ENCODE assay signal across 15 cellular contexts in the genomic region with DNA sequence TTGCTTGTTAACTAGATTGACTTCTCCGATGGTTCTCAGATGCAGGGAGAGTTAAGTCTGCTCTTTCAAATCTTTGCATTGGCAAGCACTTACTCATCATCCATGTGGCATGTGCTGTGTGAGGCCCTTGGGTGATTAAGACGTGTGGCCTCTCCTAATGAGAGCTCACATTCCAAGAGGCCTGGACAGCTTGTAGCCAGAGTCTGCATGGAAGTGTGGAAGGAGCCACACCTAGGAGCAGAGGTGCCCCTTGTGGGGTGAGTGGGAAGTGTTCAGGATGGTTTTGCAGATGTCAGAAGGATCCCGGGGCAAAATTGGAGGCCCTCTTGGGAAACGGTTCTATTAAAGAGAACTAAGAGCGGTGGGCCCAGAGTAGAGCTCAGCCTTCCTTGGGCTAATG.
A peak's percentile ranks its signal among the peaks of the same experiment; 100 is the strongest.
DNase-seq lines count a peak whose midpoint lies in the region; ATAC-seq and TF ChIP-seq lines count a peak whose summit lies in the region.
"Had no signal": no experiment of that assay in that cellular context is flagged by ENCODE, and none has a peak within 500 bp of the region (broad histone marks: within the 10 kb centered on the region; RNA-seq: fewer than 3 reads in every experiment).

No MANE protein-coding gene starts in this region.

- peak; percentile 22 for DNase-seq in A172 (ENCODE audit: low spot score)
- DNase-seq in H7, result peak; percentile 63
- DNase-seq in RWPE2 (ENCODE audit: low spot score), result no peak
- peak; percentile 24 for DNase-seq in iPS-NIHi11 (ENCODE audit: low spot score)
- DNase-seq in COLO668 (lab: John Stamatoyannopoulos, UW; ENCODE audit: unreplicated experiment), result no peak
- DNase-seq in NCI-H748 (lab: John Stamatoyannopoulos, UW; ENCODE audit: unreplicated experiment), result no peak
- DNase-seq in activated T-helper 2 cell treated with anti-CD3 and anti-CD28 coated beads, Interferon-gamma antibody, Interleukin-2, Interleukin-4, amounts not matched to agents 10 μg/mL and 5 μg/mL and 100 μg/mL, durations not matched to agents 14 hours and 24 hours and 36 hours (ENCODE audit: low spot score), result no peak
- DNase-seq: activated CD4-positive, alpha-beta T cell treated with anti-CD3 and anti-CD28 coated beads, Interleukin-2, amount 50 U/mL, for 48 hours; activated naive CD4-positive, alpha-beta T cell; GDM1; naive B cell; NK-92 treated with Interleukin-12 subunit alpha and Interleukin-12 subunit beta, amount 100 ng/mL, for 24 hours; T-helper 17 cell; upper lobe of left lung had no signal

- H3K27ac ChIP-seq in RWPE2 (ENCODE audit: poor library complexity, severe bottlenecking), result no peak overlapping the region
- H3K27ac ChIP-seq: upper lobe of left lung had no signal

- peak; percentile 84 for ATAC-seq in RWPE2 (ENCODE audit: low read depth)
- ATAC-seq in GM21825 (IDR thresholded peaks at IDR 0.05; ENCODE audit: unreplicated experiment), result no peak
- ATAC-seq: T-helper 17 cell had no signal

- H3K4me1 Mint-ChIP-seq in activated T-helper 2 cell treated with anti-CD3 and anti-CD28 coated beads, Interferon-gamma antibody, Interleukin-2, Interleukin-4, amounts not matched to agents 10 μg/mL and 5 μg/mL and 100 μg/mL, durations not matched to agents 14 hours and 24 hours and 36 hours (ENCODE audit: low read depth), result peaks cover 3% of the 10 kb centered on the region
- H3K4me1 Mint-ChIP-seq: T-helper 17 cell had no signal

- intact Hi-C loops in activated T-helper 2 cell treated with anti-CD3 and anti-CD28 coated beads, Interferon-gamma antibody, Interleukin-2, Interleukin-4, amounts not matched to agents 10 μg/mL and 5 μg/mL and 100 μg/mL, durations not matched to agents 14 hours and 24 hours and 36 hours (cut with micrococcal nuclease), result no loop called here

- peaks cover 16% of the 10 kb centered on the region for H3K9me3 Mint-ChIP-seq in activated T-helper 2 cell treated with anti-CD3 and anti-CD28 coated beads, Interferon-gamma antibody, Interleukin-2, Interleukin-4, amounts not matched to agents 10 μg/mL and 5 μg/mL and 100 μg/mL, durations not matched to agents 14 hours and 24 hours and 36 hours

- H3K4me1 ChIP-seq in RWPE2 (ENCODE audit: insufficient read depth, poor library complexity, severe bottlenecking), result no peaks in the 10 kb centered on the region

- H3K27me3 ChIP-seq in H7 (ENCODE audit: control insufficient read depth, insufficient read depth, low read length), result no peaks in the 10 kb centered on the region
- H3K27me3 ChIP-seq in RWPE2 (ENCODE audit: insufficient read depth, poor library complexity, severe bottlenecking), result no peaks in the 10 kb centered on the region
- H3K27me3 ChIP-seq: upper lobe of left lung had no signal

- TF ChIP-seq CTCF in RWPE2 (IDR thresholded peaks at IDR 0.05; ENCODE audit: poor library complexity, severe bottlenecking), result peak; percentile 7

- H3K36me3 Mint-ChIP-seq in activated T-helper 2 cell treated with anti-CD3 and anti-CD28 coated beads, Interferon-gamma antibody, Interleukin-2, Interleukin-4, amounts not matched to agents 10 μg/mL and 5 μg/mL and 100 μg/mL, durations not matched to agents 14 hours and 24 hours and 36 hours (ENCODE audit: low read depth), result no peaks in the 10 kb centered on the region

- H3K27ac Mint-ChIP-seq in activated T-helper 2 cell treated with anti-CD3 and anti-CD28 coated beads, Interferon-gamma antibody, Interleukin-2, Interleukin-4, amounts not matched to agents 10 μg/mL and 5 μg/mL and 100 μg/mL, durations not matched to agents 14 hours and 24 hours and 36 hours, result no peak overlapping the region

- peaks cover 2% of the 10 kb centered on the region for H3K9me3 ChIP-seq in RWPE2 (ENCODE audit: severe bottlenecking)
- H3K9me3 ChIP-seq: upper lobe of left lung had no signal

- no peaks in the 10 kb centered on the region for H3K27me3 Mint-ChIP-seq in activated T-helper 2 cell treated with anti-CD3 and anti-CD28 coated beads, Interferon-gamma antibody, Interleukin-2, Interleukin-4, amounts not matched to agents 10 μg/mL and 5 μg/mL and 100 μg/mL, durations not matched to agents 14 hours and 24 hours and 36 hours (ENCODE audit: low read depth)
- H3K27me3 Mint-ChIP-seq: T-helper 17 cell had no signal

- no peak overlapping the region for H3K4me3 Mint-ChIP-seq in activated T-helper 2 cell treated with anti-CD3 and anti-CD28 coated beads, Interferon-gamma antibody, Interleukin-2, Interleukin-4, amounts not matched to agents 10 μg/mL and 5 μg/mL and 100 μg/mL, durations not matched to agents 14 hours and 24 hours and 36 hours (ENCODE audit: low read depth)
- H3K4me3 Mint-ChIP-seq: T-helper 17 cell had no signal

- H3K4me3 ChIP-seq in H7 (ENCODE audit: insufficient read depth, low read depth, low read length), result no peak overlapping the region
- no peak overlapping the region for H3K4me3 ChIP-seq in RWPE2 (ENCODE audit: severe bottlenecking)
- H3K4me3 ChIP-seq: upper lobe of left lung had no signal

- H3K36me3 ChIP-seq in H7 (replicated peaks; ENCODE audit: control insufficient read depth, insufficient read depth, low read length) (no peaks in the 10 kb centered on the region), RWPE2 (ENCODE audit: low read depth) (no peaks in the 10 kb centered on the region)
- H3K36me3 ChIP-seq: upper lobe of left lung had no signal

Comparison
In these comparisons a context has a peak if more than half of its experiments do, and no peak if none do; other contexts are left out.
1. DNase-seq: peak in A172 (single experiment), H7 (single experiment) and iPS-NIHi11 (single experiment); none in RWPE2 (single experiment), COLO668 (single experiment), NCI-H748 (single experiment) and activated T-helper 2 cell treated with anti-CD3 and anti-CD28 coated beads, Interferon-gamma antibody, Interleukin-2, Interleukin-4, amounts not matched to agents 10 μg/mL and 5 μg/mL and 100 μg/mL, durations not matched to agents 14 hours and 24 hours and 36 hours (single experiment).